Comparison of ENCODE assay signal across 16 cellular contexts in genomic region chr11:47005441-47005840, GRCh38.
DNase-seq lines count a peak whose midpoint lies in the region; ATAC-seq lines count a peak whose summit lies in the region.
"Had no signal": no experiment of that assay in that cellular context is flagged by ENCODE, and none has a peak within 500 bp of the region (broad histone marks: within the 10 kb centered on the region; RNA-seq: fewer than 3 reads in every experiment).

No MANE protein-coding gene starts in this region.

- H3K9ac ChIP-seq in adipocyte (ENCODE audit: low read length): peak overlapping the region; percentile 31
- H3K9ac ChIP-seq in skeletal muscle tissue (ENCODE audit: low read depth in 1 of 3, low read length in 3 of 3): no peak overlapping the region

- H3K4me3 ChIP-seq in adipocyte (ENCODE audit: low read length) (no peak overlapping the region), skeletal muscle tissue (ENCODE audit: low read length in 3 of 3) (no peak overlapping the region)
- H3K4me3 ChIP-seq: pancreas had no signal

- no peaks in the 10 kb centered on the region for H3K9me3 ChIP-seq in adipocyte (ENCODE audit: control insufficient read depth, low read length)
- H3K9me3 ChIP-seq in skeletal muscle tissue (ENCODE audit: control insufficient read depth in 3 of 3, low read length in 3 of 3): no peaks in the 10 kb centered on the region
- H3K9me3 ChIP-seq: pancreas had no signal

- H3K36me3 ChIP-seq in adipocyte (ENCODE audit: control insufficient read depth, insufficient read depth, low read length, severe bottlenecking): no peaks in the 10 kb centered on the region
- H3K36me3 ChIP-seq in skeletal muscle tissue (ENCODE audit: control insufficient read depth in 3 of 3, insufficient read depth in 3 of 3, low read length in 3 of 3): no peaks in the 10 kb centered on the region
- H3K36me3 ChIP-seq: pancreas had no signal

- no peaks in the 10 kb centered on the region for H3K27me3 ChIP-seq in adipocyte (replicated peaks; ENCODE audit: control insufficient read depth, insufficient read depth, low read length)
- no peaks in the 10 kb centered on the region for H3K27me3 ChIP-seq in skeletal muscle tissue (ENCODE audit: control insufficient read depth in 3 of 3, insufficient read depth in 3 of 3, low read length in 3 of 3)
- H3K27me3 ChIP-seq: pancreas had no signal

- ATAC-seq in left colon: peak; percentile 68
- no peak for ATAC-seq in HG03135 (IDR thresholded peaks at IDR 0.05; ENCODE audit: unreplicated experiment)
- ATAC-seq in GM21526 (IDR thresholded peaks at IDR 0.05; ENCODE audit: low FRiP score, unreplicated experiment): no peak
- no peak for ATAC-seq in GM19395 (IDR thresholded peaks at IDR 0.05; ENCODE audit: unreplicated experiment)

- intact Hi-C loops in left colon (cut with DNase I, micrococcal nuclease): no loop called here

- DNase-seq in HuH-7 (ENCODE audit: low spot score) (peak; percentile 20), adipocyte (ENCODE audit: low read depth) (peak; percentile 30), left colon (no peak), GDM1 (lab: John Stamatoyannopoulos, UW) (no peak)
- DNase-seq: activated CD4-positive, alpha-beta T cell treated with anti-CD3 and anti-CD28 coated beads, Interleukin-2, amount 50 U/mL, for 4 hours; activated naive CD8-positive, alpha-beta T cell treated with anti-CD3 and anti-CD28 coated beads, Interleukin-2, amount 10 ng/mL, durations not matched to agents 7 days and 5 days; activated T-cell treated with anti-CD3 and anti-CD28 coated beads, Interleukin-2, amount 50 U/mL, for 24 hours; glutamatergic neuron; NCI-H1436 treated with DMSO at 0.1 percent for 48 hours; NCI-H2227 treated with DMSO at 0.1 percent for 48 hours; stimulated activated CD4-positive, alpha-beta T cell treated with anti-CD3 and anti-CD28 coated beads, Interleukin-15, amount 100 ng/mL, for 24 hours had no signal

- H3K4me1 ChIP-seq in adipocyte (ENCODE audit: control insufficient read depth, insufficient read depth, low read length): peaks cover 35% of the 10 kb centered on the region
- peaks cover 11 to 20% (median 13%) of the 10 kb centered on the region in 3 donors for H3K4me1 ChIP-seq in skeletal muscle tissue (ENCODE audit: control insufficient read depth in 3 of 3, insufficient read depth in 3 of 3, low read length in 3 of 3)

- H3K27ac ChIP-seq in skeletal muscle tissue (ENCODE audit: low read depth, low read length): peak overlapping the region; percentile 61

Comparison
In these comparisons a context has a peak if more than half of its experiments do, and no peak if none do; other contexts are left out.
1. DNase-seq: peak in HuH-7 (single experiment) and adipocyte (single experiment); none in left colon (0 of 2) and GDM1 (single experiment).